In genomic region chr2:80086831-80087230, GRCh38 we compare ENCODE assay signal across 11 cellular contexts.
DNase-seq lines count a peak whose midpoint lies in the region; ATAC-seq, FAIRE-seq and TF ChIP-seq lines count a peak whose summit lies in the region.
"Had no signal": no experiment of that assay in that cellular context is flagged by ENCODE, and none has a peak within 500 bp of the region (broad histone marks: within the 10 kb centered on the region; RNA-seq: fewer than 3 reads in every experiment).

No MANE protein-coding gene starts in this region.

- H4K5ac ChIP-seq in H1 (ENCODE audit: insufficient read length, low read depth, low read length): no peak overlapping the region

- no peak overlapping the region for H3K4me3 Mint-ChIP-seq in neural progenitor cell

- no peak overlapping the region for H4K8ac ChIP-seq in H1 (ENCODE audit: extremely low read depth, insufficient read depth, low read length)

- FAIRE-seq in H1 (lab: Jason Lieb, UNC): no peak
- FAIRE-seq in RCC 7860 (lab: Jason Lieb, UNC): no peak

- H3K79me1 ChIP-seq in H1 (ENCODE audit: low read depth, low read length): no peaks in the 10 kb centered on the region

- H4K20me1 ChIP-seq in H1 (replicated peaks in 1 of 2; ENCODE audit: control insufficient read depth in 1 of 2, insufficient read depth in 2 of 2, low read length in 2 of 2) (no peaks in the 10 kb centered on the region), neural progenitor cell (ENCODE audit: low read depth) (no peaks in the 10 kb centered on the region)

- in situ Hi-C loops in GM13977 (cut with MboI; ENCODE audit: low pct_unique_long_range_greater_than_20kb, low sequenced_read_pairs, unreplicated experiment): no loop called here

- no peak for TF ChIP-seq RAD21 in H1 (IDR thresholded peaks at IDR 0.05 in 1 of 2, conservative IDR thresholded peaks at IDR 0.05 in 1 of 2; ENCODE audit: low read depth in 2 of 2, low read length in 2 of 2)

- no peaks in the 10 kb centered on the region for H3K9me3 Mint-ChIP-seq in neural progenitor cell

- H3F3A ChIP-seq in neural progenitor cell (ENCODE audit: low read depth): no peaks in the 10 kb centered on the region

- TF ChIP-seq POLR2A in H1 (IDR thresholded peaks at IDR 0.05; ENCODE audit: control extremely low read depth in 1 of 2, low read depth in 2 of 2, low read length in 2 of 2): no peak

- intact Hi-C loops in left cardiac atrium (cut with DNase I): no loop called here

- no peaks in the 10 kb centered on the region for H3K9me3 ChIP-seq in H1 (ENCODE audit: insufficient read depth in 2 of 2, low read depth in 1 of 2, low read length in 1 of 2)
- H3K9me3 ChIP-seq in neural progenitor cell (ENCODE audit: low read depth): no peaks in the 10 kb centered on the region

- no peak for TF ChIP-seq CTCF in H1 (IDR thresholded peaks at IDR 0.05; ENCODE audit: control extremely low read depth in 1 of 3, insufficient read depth in 1 of 3, low read depth in 1 of 3, low read length in 3 of 3)
- TF ChIP-seq CTCF in neural progenitor cell (IDR thresholded peaks at IDR 0.05): no peak
- TF ChIP-seq CTCF in GM13977 (IDR thresholded peaks at IDR 0.05; ENCODE audit: extremely low read depth, insufficient read depth, missing control alignments): no peak

- H3K9ac ChIP-seq in H1 (replicated peaks in 1 of 4; ENCODE audit: extremely low read depth in 1 of 4, low read depth in 3 of 4, low read length in 3 of 4) (no peak overlapping the region), neural progenitor cell (no peak overlapping the region)

- H3K4me1 ChIP-seq in H1 (replicated peaks in 1 of 4; ENCODE audit: control insufficient read depth in 3 of 4, insufficient read depth in 4 of 4, low read length in 3 of 4) (no peaks in the 10 kb centered on the region), neural progenitor cell (peaks cover 18% of the 10 kb centered on the region)

- H2AFZ ChIP-seq in H1 (ENCODE audit: low read length): no peak overlapping the region
- H2AFZ ChIP-seq in neural progenitor cell (replicated peaks): no peak overlapping the region

- H3K27ac Mint-ChIP-seq in neural progenitor cell: no peak overlapping the region

- no peak for ATAC-seq in left cardiac atrium
- ATAC-seq: Right ventricle myocardium inferior had no signal

- H2BK12ac ChIP-seq in H1 (ENCODE audit: low read depth, low read length): no peak overlapping the region

- H3K4me3 ChIP-seq in H1 (ENCODE audit: extremely low read depth in 1 of 4, insufficient read depth in 2 of 4, low read depth in 3 of 4, low read length in 4 of 4): no peak overlapping the region
- no peak overlapping the region for H3K4me3 ChIP-seq in neural progenitor cell

- H3K27ac ChIP-seq in H1 (ENCODE audit: low read depth, low read length): no peak overlapping the region
- no peak overlapping the region for H3K27ac ChIP-seq in neural progenitor cell

- H3K36me3 ChIP-seq in H1 (ENCODE audit: control insufficient read depth in 2 of 4, insufficient read depth in 4 of 4, low read length in 3 of 4) (no peaks in the 10 kb centered on the region), neural progenitor cell (no peaks in the 10 kb centered on the region)

- H3K4ac ChIP-seq in H1 (replicated peaks; ENCODE audit: insufficient read length, low read depth, low read length): no peak overlapping the region

- no peak overlapping the region for H3K14ac ChIP-seq in H1 (ENCODE audit: insufficient read length)

- no peak overlapping the region for H3K18ac ChIP-seq in H1 (ENCODE audit: extremely low read depth, low read length)

- no peak overlapping the region for H4K91ac ChIP-seq in H1 (replicated peaks; ENCODE audit: insufficient read length, low read length)

- H2BK15ac ChIP-seq in H1 (ENCODE audit: low read length): no peak overlapping the region

- TF ChIP-seq EP300 in H1 (IDR thresholded peaks at IDR 0.05; ENCODE audit: borderline replicate concordance in 1 of 2, low read depth in 2 of 2, low read length in 2 of 2): no peak

- H3K36me3 Mint-ChIP-seq in neural progenitor cell: no peaks in the 10 kb centered on the region

- no peak overlapping the region for H2BK5ac ChIP-seq in H1 (ENCODE audit: low read depth, low read length)

- H2BK120ac ChIP-seq in H1 (replicated peaks; ENCODE audit: low read depth, low read length): no peak overlapping the region

- no peak overlapping the region for H2BK20ac ChIP-seq in H1 (ENCODE audit: low read length)

- H2AK5ac ChIP-seq in H1 (ENCODE audit: low read depth, low read length): no peak overlapping the region

- H3K56ac ChIP-seq in H1 (replicated peaks; ENCODE audit: insufficient read length, low read depth, low read length): no peak overlapping the region

- H3K4me2 ChIP-seq in H1 (ENCODE audit: insufficient read depth in 1 of 2, low read depth in 2 of 2, low read length in 2 of 2) (no peak overlapping the region), neural progenitor cell (peak overlapping the region; percentile 17)

- no peaks in the 10 kb centered on the region for H3K27me3 ChIP-seq in H1 (replicated peaks in 1 of 4; ENCODE audit: control insufficient read depth in 3 of 4, extremely low read depth in 1 of 4, insufficient read depth in 3 of 4, low read length in 3 of 4)
- no peaks in the 10 kb centered on the region for H3K27me3 ChIP-seq in neural progenitor cell

- POLR2A ChIA-PET in H1 (lab: Charles Lee; ENCODE audit: partially characterized antibody): no interaction called here

- peaks cover 45% of the 10 kb centered on the region for H3K4me1 Mint-ChIP-seq in neural progenitor cell

- CTCF ChIA-PET in H1 (lab: Charles Lee; ENCODE audit: partially characterized antibody): interaction anchor here (4.4 kb wide), 1 partner anchor 14 kb away, joined by 19 read pairs; no protein-coding TSS in a partner anchor

- 88% methylated on average over 2 of the region's 2 CpGs; no CpG with 5 or more reads in 1 of the 2 experiments for WGBS in H1 (ENCODE audit: extremely low coverage in 1 of 2, insufficient coverage in 1 of 2, insufficient read length in 1 of 2, insufficient replicate concordance in 2 of 2, low coverage in 1 of 2, low lambda C conversion rate in 2 of 2, missing lambda C conversion rate in 1 of 2), 2 experiments

- no peaks in the 10 kb centered on the region for H3K27me3 Mint-ChIP-seq in neural progenitor cell (ENCODE audit: insufficient read depth, low read depth)

- DNase-seq in ELF-1 (ENCODE audit: low read depth, low spot score) (peak; percentile 19), NCI-H82 (lab: John Stamatoyannopoulos, UW) (peak; percentile 92), H1 (ENCODE audit: low read depth in 1 of 2, low spot score in 2 of 2) (no peak), neural progenitor cell (ENCODE audit: low spot score) (peak; percentile 46), T-helper 9 cell (no peak), GM13977 (ENCODE audit: low spot score) (no peak), left cardiac atrium (no peak), RCC 7860 (ENCODE audit: low spot score) (no peak)
- DNase-seq: anterior cingulate cortex, DND-41 had no signal

- no peaks in the 10 kb centered on the region for H3K23me2 ChIP-seq in H1 (ENCODE audit: low read depth, low read length)

- no peaks in the 10 kb centered on the region for H3K79me2 ChIP-seq in H1 (ENCODE audit: control insufficient read depth in 1 of 2, insufficient read depth in 2 of 2, low read length in 2 of 2)
- no peaks in the 10 kb centered on the region for H3K79me2 ChIP-seq in neural progenitor cell (ENCODE audit: low read depth)

- no peak overlapping the region for H3K23ac ChIP-seq in H1 (ENCODE audit: insufficient read length)

TF ChIP-seq in H1, 55 proteins besides CTCF, POLR2A, EP300 and RAD21:
- TF ChIP-seq JUND (IDR thresholded peaks at IDR 0.05; ENCODE audit: low read length) (no peak), CEBPB (IDR thresholded peaks at IDR 0.05; ENCODE audit: low read depth, low read length) (peak; percentile 27; the same call in 1 of the 2 replicates), BACH1 (IDR thresholded peaks at IDR 0.05; ENCODE audit: low read length) (peak; percentile 65), EGR1 (IDR thresholded peaks at IDR 0.05; ENCODE audit: borderline replicate concordance, low read depth, low read length) (no peak), MAFK (IDR thresholded peaks at IDR 0.05; ENCODE audit: low read depth, low read length) (peak; percentile 56), ATF3 (IDR thresholded peaks at IDR 0.05; ENCODE audit: insufficient read depth, low read depth, low read length) (no peak), NRF1 (IDR thresholded peaks at IDR 0.05; ENCODE audit: low read depth, low read length) (no peak), ASH2L (IDR thresholded peaks at IDR 0.05; ENCODE audit: low read length) (no peak)

Comparison
In these comparisons a context has a peak if more than half of its experiments do, and no peak if none do; other contexts are left out.
1. DNase-seq: peak in ELF-1 (single experiment), NCI-H82 (single experiment) and neural progenitor cell (single experiment); none in H1 (0 of 2), T-helper 9 cell (single experiment), GM13977 (single experiment), left cardiac atrium (single experiment) and RCC 7860 (single experiment).